ENCODE assay signal across 8 cellular contexts in genomic region chr3:127694467-127695215, GRCh38. TPM values are rescaled to one million over a fixed set of nuclear protein-coding genes. Genes with fewer than 3 reads are reported as not detected.
DNase-seq lines count a peak whose midpoint lies in the region; ATAC-seq and TF ChIP-seq lines count a peak whose summit lies in the region.

No MANE protein-coding gene starts in this region.

- H3K9me3 Mint-ChIP-seq in glutamatergic neuron (ENCODE audit: unreplicated experiment), result peaks cover 6% of the 10 kb centered on the region

- H3K36me3 Mint-ChIP-seq in glutamatergic neuron (ENCODE audit: unreplicated experiment), result no peaks in the 10 kb centered on the region

- H3K27ac Mint-ChIP-seq in glutamatergic neuron (ENCODE audit: unreplicated experiment), result no peak overlapping the region

- H3K4me3 Mint-ChIP-seq in glutamatergic neuron (ENCODE audit: unreplicated experiment), result no peak overlapping the region

- no peak for ATAC-seq in HG03108 (IDR thresholded peaks at IDR 0.05; ENCODE audit: unreplicated experiment)
- no peak for ATAC-seq in GM21825 (IDR thresholded peaks at IDR 0.05; ENCODE audit: unreplicated experiment)

- DNase-seq in activated CD8-positive, alpha-beta memory T cell treated with anti-CD3 and anti-CD28 coated beads, Interleukin-2, amount 50 U/mL, for 4 hours, result peak; percentile 35
- DNase-seq in activated CD8-positive, alpha-beta memory T cell treated with anti-CD3 and anti-CD28 coated beads, Interleukin-2, amount 50 U/mL, for 48 hours, result no peak
- DNase-seq in NCI-H2196 (lab: John Stamatoyannopoulos, UW; ENCODE audit: unreplicated experiment), result peak; percentile 97
- DNase-seq in activated T-cell treated with anti-CD3 and anti-CD28 coated beads for 1 hour (ENCODE audit: low read depth), result peak; percentile 36
- DNase-seq in glutamatergic neuron, result peak; percentile 54
- DNase-seq in stimulated activated CD4-positive, alpha-beta T cell treated with anti-CD3 and anti-CD28 coated beads, Interleukin-1b, Interleukin-23, amount 100 ng/mL, for 48 hours, result peak; percentile 29

- TF ChIP-seq CTCF in glutamatergic neuron (IDR thresholded peaks at IDR 0.05; ENCODE audit: partially characterized antibody, unreplicated experiment), result no peak

- H3K27me3 Mint-ChIP-seq in glutamatergic neuron (ENCODE audit: unreplicated experiment), result peaks cover 10% of the 10 kb centered on the region

- peaks cover 22% of the 10 kb centered on the region for H3K4me1 Mint-ChIP-seq in glutamatergic neuron (ENCODE audit: low read depth, unreplicated experiment)

RNA-seq across cellular contexts. Expression of gene ABTB1, which starts 21.9 kb away (rescaled TPM):
- total RNA-seq in glutamatergic neuron (ENCODE audit: unreplicated experiment), result 35.0 TPM
